8 cellular contexts compared by ENCODE assay signal in the genomic region with DNA sequence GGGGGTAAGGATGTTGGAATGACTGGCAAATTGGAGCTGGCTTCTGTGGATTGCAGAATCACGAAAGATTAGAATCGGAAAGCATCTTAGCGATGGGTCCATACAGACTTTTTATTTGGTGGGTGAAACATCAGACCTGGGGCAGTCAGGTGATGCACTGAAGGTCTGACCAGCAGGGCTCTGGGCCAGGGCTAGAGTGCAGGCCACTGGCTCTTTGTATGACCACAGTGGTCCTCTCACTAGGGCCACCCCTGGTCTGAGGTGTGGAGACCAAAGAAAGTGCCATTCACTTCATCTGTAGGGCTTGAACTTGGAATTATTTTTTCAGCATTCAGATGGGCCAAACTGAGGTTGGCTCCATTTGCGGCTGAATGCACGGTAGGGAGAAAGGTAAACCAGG.
"Had no signal": no experiment of that assay in that cellular context is flagged by ENCODE, and none has a peak within 500 bp of the region (broad histone marks: within the 10 kb centered on the region; RNA-seq: fewer than 3 reads in every experiment).

No MANE protein-coding gene starts in this region.

- FAIRE-seq: G401.6, GM12878, GM12891, GM12892, GM18507, GM19239 had no signal

- H3K4me3 ChIP-seq: GM12878 had no signal

- DNase-seq: GDM1, GF-D8 had no signal

- ATAC-seq: GM12878 had no signal
